Comparison of ENCODE assay signal across 8 cellular contexts in the genomic region with DNA sequence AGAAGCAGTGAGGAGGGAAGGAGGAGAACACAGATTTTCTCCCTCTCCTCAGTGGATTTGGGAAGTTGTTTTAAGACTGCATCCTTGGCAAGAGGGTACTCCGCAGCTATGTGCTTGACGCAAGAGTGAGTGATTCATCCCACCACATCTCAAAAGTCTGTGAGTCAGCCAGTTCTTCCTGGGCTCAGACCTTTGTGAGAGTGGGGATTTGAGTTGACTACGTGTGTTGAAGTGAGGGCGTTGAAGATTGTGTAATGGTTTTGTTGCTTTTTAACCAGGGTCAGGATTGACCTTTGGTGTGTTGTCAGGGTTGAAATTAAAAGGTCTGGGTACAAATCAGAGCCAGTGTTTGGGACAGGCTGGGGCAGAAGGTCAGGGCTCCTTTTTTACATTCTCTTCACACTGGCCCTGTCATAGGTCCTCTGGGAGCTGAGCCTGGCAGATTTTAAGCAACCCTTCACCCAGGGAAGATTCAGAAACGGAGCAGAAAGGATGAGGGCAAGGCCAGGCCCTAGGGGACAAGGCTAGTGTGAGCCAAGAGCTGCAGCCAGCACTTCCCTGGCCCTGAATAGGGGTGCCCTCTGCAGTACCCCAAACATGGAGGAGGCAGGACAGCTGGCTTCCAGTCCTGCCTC. TPM values are rescaled to one million over a fixed set of nuclear protein-coding genes. Genes with fewer than 3 reads are reported as not detected.
DNase-seq lines count a peak whose midpoint lies in the region; ATAC-seq and TF ChIP-seq lines count a peak whose summit lies in the region.

No MANE protein-coding gene starts in this region.

- no peaks in the 10 kb centered on the region for H3K79me2 ChIP-seq in PC-3 (ENCODE audit: low read length)

- no peaks in the 10 kb centered on the region for H3K79me1 ChIP-seq in neuronal stem cell (ENCODE audit: low read depth, low read length)

- no peak overlapping the region for H2BK15ac ChIP-seq in neuronal stem cell (ENCODE audit: low read length)

- no peak overlapping the region for H4K91ac ChIP-seq in neuronal stem cell (ENCODE audit: low read depth, low read length, poor library complexity)

- H3K9me2 ChIP-seq in PC-3 (replicated peaks; ENCODE audit: low read length), result no peaks in the 10 kb centered on the region

- H2BK120ac ChIP-seq in neuronal stem cell (ENCODE audit: low read depth, low read length), result no peak overlapping the region

- peak overlapping the region; percentile 49 for H3K18ac ChIP-seq in neuronal stem cell (ENCODE audit: low read length)

- no peak overlapping the region for H4K8ac ChIP-seq in neuronal stem cell (ENCODE audit: low read depth, low read length)

- H2AFZ ChIP-seq in PC-3 (ENCODE audit: low read length), result 0 out of 2 replicates have a peak overlapping the region, but pooled peaks have one; percentile 5
- H2AFZ ChIP-seq in neuronal stem cell (ENCODE audit: low read length), result peak overlapping the region; percentile 14

- H4K20me1 ChIP-seq in PC-3 (ENCODE audit: low read length), result no peaks in the 10 kb centered on the region

- H3K23ac ChIP-seq in neuronal stem cell (ENCODE audit: low read depth, low read length, poor library complexity), result peak overlapping the region; percentile 76

- H2AK5ac ChIP-seq in neuronal stem cell (ENCODE audit: low read depth, low read length), result no peak overlapping the region

- no peak overlapping the region for H3K14ac ChIP-seq in neuronal stem cell (ENCODE audit: low read length)

- H3K9ac ChIP-seq in PC-3 (ENCODE audit: low read length) (peak overlapping the region; percentile 75), duodenal mucosa (ENCODE audit: low read depth in 1 of 2, low read length in 2 of 2) (peak overlapping the region; percentile 16 to 45), neuronal stem cell (ENCODE audit: low read depth, low read length, poor library complexity) (peak overlapping the region; percentile 39)

- H3F3A ChIP-seq in PC-3 (ENCODE audit: low read length, unreplicated experiment), result no peaks in the 10 kb centered on the region

- CTCF ChIA-PET in PC-3 (lab: Charles Lee), result interaction anchor here (0.5 kb wide), 1 partner anchor 375 kb away, joined by 3 read pairs; no protein-coding TSS in a partner anchor

- H3K4me2 ChIP-seq in PC-3 (ENCODE audit: low read length) (peak overlapping the region; percentile 62), neuronal stem cell (ENCODE audit: insufficient read depth, low read length, poor library complexity, severe bottlenecking) (no peak overlapping the region)

- intact Hi-C loops in PC-3 (cut with micrococcal nuclease), result loop anchor here (1.0 kb wide), 1 partner anchor 11 kb away; no protein-coding TSS in a partner anchor
- intact Hi-C loops in testis (cut with DNase I; ENCODE audit: low total_unique reads), result no loop called here

- POLR2A ChIA-PET in PC-3 (lab: Charles Lee; ENCODE audit: unreplicated experiment), result interaction anchor here (0.6 kb wide), 1 partner anchor 39 kb away, joined by 5 read pairs; no protein-coding TSS in a partner anchor

- H3K9me3 ChIP-seq in PC-3 (ENCODE audit: low read length) (no peaks in the 10 kb centered on the region), duodenal mucosa (ENCODE audit: control insufficient read depth in 1 of 2, low read length in 2 of 2) (peaks cover 0 to 5% of the 10 kb centered on the region in 2 donors), neuronal stem cell (replicated peaks in 1 of 2; ENCODE audit: control insufficient read depth in 2 of 2, insufficient read depth in 1 of 2, low read depth in 1 of 2, low read length in 2 of 2) (peaks cover 0 to 5% of the 10 kb centered on the region in 2 donors), testis (no peaks in the 10 kb centered on the region)

- H3K4ac ChIP-seq in neuronal stem cell (ENCODE audit: low read length), result no peak overlapping the region

- H3K4me3 ChIP-seq in PC-3 (ENCODE audit: low read length), result peak overlapping the region; percentile 13; the same call in 1 of the 2 replicates
- no peak overlapping the region for H3K4me3 ChIP-seq in duodenal mucosa (ENCODE audit: low read depth in 1 of 2, low read length in 2 of 2)
- H3K4me3 ChIP-seq in neuronal stem cell (ENCODE audit: low read length in 2 of 2), result no peak overlapping the region
- H3K4me3 ChIP-seq in testis, result no peak overlapping the region

- H2BK12ac ChIP-seq in neuronal stem cell (ENCODE audit: low read length), result no peak overlapping the region

- 100% methylated on average over 2 of the region's 5 CpGs; no CpG with 5 or more reads in 1 of the 2 donors for WGBS in neuronal stem cell (ENCODE audit: extremely low coverage in 2 of 2, insufficient read length in 2 of 2, insufficient replicate concordance in 1 of 2), 2 donors
- WGBS in testis, 2 donors, result 75 to 88% methylated on average over 5 of the region's 5 CpGs

- no peak for TF ChIP-seq POLR2A in testis (IDR thresholded peaks at IDR 0.05)

- H3K36me3 ChIP-seq in PC-3 (ENCODE audit: low read depth, low read length) (no peaks in the 10 kb centered on the region), duodenal mucosa (ENCODE audit: control insufficient read depth in 1 of 2, insufficient read depth in 2 of 2, low read length in 2 of 2) (no peaks in the 10 kb centered on the region), neuronal stem cell (replicated peaks in 1 of 2; ENCODE audit: control insufficient read depth in 2 of 2, insufficient read depth in 2 of 2, low read length in 2 of 2) (no peaks in the 10 kb centered on the region), testis (ENCODE audit: low read depth, missing control alignments) (no peaks in the 10 kb centered on the region)

- TSS peak; percentile 96 for BruUV-seq in PC-3 (replicated peaks; lab: Mats Ljungman, UMichigan)

- H2BK5ac ChIP-seq in neuronal stem cell (ENCODE audit: low read length), result no peak overlapping the region

- H3K4me1 ChIP-seq in PC-3 (ENCODE audit: insufficient read depth, low read length), result peaks cover 44% of the 10 kb centered on the region
- peaks cover 24 to 35% of the 10 kb centered on the region in 2 donors for H3K4me1 ChIP-seq in duodenal mucosa (ENCODE audit: control insufficient read depth in 1 of 2, insufficient read depth in 2 of 2, low read length in 2 of 2)
- H3K4me1 ChIP-seq in neuronal stem cell (ENCODE audit: control insufficient read depth in 2 of 2, insufficient read depth in 1 of 2, low read depth in 1 of 2, low read length in 2 of 2), result peaks cover 0 to 11% of the 10 kb centered on the region in 2 donors
- no peaks in the 10 kb centered on the region for H3K4me1 ChIP-seq in testis

- TF ChIP-seq CTCF in PC-3 (conservative IDR thresholded peaks at IDR 0.05; ENCODE audit: low read depth, low read length), result no peak
- no peak for TF ChIP-seq CTCF in testis (IDR thresholded peaks at IDR 0.05)

- ATAC-seq in PC-3, result peak; percentile 91

- peak; percentile 99 for DNase-seq in EL
- DNase-seq in PC-3, result peak; percentile 99
- no peak for DNase-seq in neuronal stem cell (ENCODE audit: low spot score)
- no peak for DNase-seq in testis
- DNase-seq in cerebellum (ENCODE audit: low spot score), result no peak
- DNase-seq in activated CD8-positive, alpha-beta memory T cell treated with anti-CD3 and anti-CD28 coated beads, Interleukin-2, amount 50 U/mL, for 48 hours, result no peak
- no peak for DNase-seq in NCI-H2081 treated with DMSO at 0.1 percent for 48 hours (lab: John Stamatoyannopoulos, UW)

- H3K27me3 ChIP-seq in PC-3 (ENCODE audit: low read length) (no peaks in the 10 kb centered on the region), duodenal mucosa (ENCODE audit: control insufficient read depth in 1 of 2, insufficient read depth in 2 of 2, low read length in 2 of 2) (no peaks in the 10 kb centered on the region), neuronal stem cell (ENCODE audit: control insufficient read depth in 3 of 3, insufficient read depth in 3 of 3, low read depth in 1 of 3, low read length in 3 of 3) (no peaks in the 10 kb centered on the region), testis (no peaks in the 10 kb centered on the region)

- H3K27ac ChIP-seq in PC-3 (ENCODE audit: low read length), result peak overlapping the region; percentile 94
- peak overlapping the region; percentile 76 for H3K27ac ChIP-seq in duodenal mucosa (ENCODE audit: low read depth, low read length)
- no peak overlapping the region for H3K27ac ChIP-seq in neuronal stem cell (replicated peaks; ENCODE audit: low read length)
- no peak overlapping the region for H3K27ac ChIP-seq in testis

RNA-seq across cellular contexts. Expression of a gene that starts 4.2 kb away (rescaled TPM):
- total RNA-seq in PC-3 (2014; rRNA removed) (not detected in 2 replicates), testis (under 1 TPM in 1 of 2 donors, not detected in 1; 0.25 TPM), cerebellum (not detected)
- polyA plus RNA-seq in neuronal stem cell (2013, experiment 1 of 2), result not detected
- polyA plus RNA-seq in neuronal stem cell (2013, experiment 2 of 2), result not detected
- not detected for polyA plus RNA-seq in testis (ENCODE audit: insufficient read depth, low read depth, low replicate concordance)

RNA-seq across cellular contexts. Expression of a gene that starts 12.7 kb away (rescaled TPM):
- total RNA-seq in PC-3 (2014; rRNA removed) (24.5 and 39.7 TPM in 2 replicates), testis (10 to 100 TPM; 40.9 to 46.0 TPM), cerebellum (14.2 TPM)
- 6.1 TPM for polyA plus RNA-seq in neuronal stem cell (2013, experiment 1 of 2)
- 5.8 TPM for polyA plus RNA-seq in neuronal stem cell (2013, experiment 2 of 2)
- 53.1 TPM for polyA plus RNA-seq in testis (ENCODE audit: insufficient read depth, low read depth, low replicate concordance)

RNA-seq across cellular contexts. Expression of a gene that starts 52.0 kb away (rescaled TPM):
- total RNA-seq in PC-3 (2014; rRNA removed) (4.8 and 5.1 TPM in 2 replicates), testis (1 to 10 TPM; 3.4 to 4.2 TPM), cerebellum (3.8 TPM)
- polyA plus RNA-seq in neuronal stem cell (2013, experiment 1 of 2), result 0.33 TPM
- 0.33 TPM for polyA plus RNA-seq in neuronal stem cell (2013, experiment 2 of 2)
- 3.7 TPM for polyA plus RNA-seq in testis (ENCODE audit: insufficient read depth, low read depth, low replicate concordance)

Comparison
In these comparisons a context has a peak if more than half of its experiments do, and no peak if none do; other contexts are left out.
1. DNase-seq: peak in EL (single experiment) and PC-3 (single experiment); none in neuronal stem cell (single experiment), testis (single experiment), cerebellum (single experiment), activated CD8-positive, alpha-beta memory T cell treated with anti-CD3 and anti-CD28 coated beads, Interleukin-2, amount 50 U/mL, for 48 hours (single experiment) and NCI-H2081 treated with DMSO at 0.1 percent for 48 hours (single experiment).
2. H3K27ac ChIP-seq: peak in PC-3 (single experiment) and duodenal mucosa (single experiment); none in neuronal stem cell (single experiment) and testis (0 of 2).
3. Peak in every context shown above with its lines, with median percentiles within 50 percentile points of each other: H3K9ac ChIP-seq.